In the genomic region with DNA sequence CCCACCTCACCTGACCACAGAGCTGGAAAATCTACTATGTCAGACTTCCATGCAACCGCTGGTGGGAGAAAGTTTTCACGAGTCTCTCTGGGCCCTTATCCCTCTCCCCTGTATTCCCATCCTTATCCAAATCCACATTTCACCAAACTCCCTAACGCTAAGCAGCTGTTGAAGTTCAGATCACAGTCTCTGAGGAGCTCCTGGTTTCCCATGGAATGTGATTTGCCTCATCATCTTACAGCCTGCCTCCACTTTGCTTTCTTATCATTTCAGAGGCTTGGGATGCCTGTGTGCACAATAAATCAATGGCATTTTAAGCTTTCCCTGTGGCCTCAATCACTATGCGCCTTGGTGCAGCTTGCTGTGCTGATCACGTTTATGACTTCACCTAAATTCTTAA, we compare ENCODE assay signal across 17 cellular contexts.
"Had no signal": no experiment of that assay in that cellular context is flagged by ENCODE, and none has a peak within 500 bp of the region (broad histone marks: within the 10 kb centered on the region; RNA-seq: fewer than 3 reads in every experiment).

No MANE protein-coding gene starts in this region.

- H3K4me1 ChIP-seq: vagina had no signal

- FAIRE-seq: frontal cortex had no signal

- H3K9me3 ChIP-seq: transverse colon, vagina had no signal

- DNase-seq: activated CD4-positive, alpha-beta memory T cell treated with anti-CD3 and anti-CD28 coated beads, Interleukin-2, amount 10 ng/mL, durations not matched to agents 7 days and 5 days; activated CD4-positive, alpha-beta T cell treated with anti-CD3 and anti-CD28 coated beads for 4 hours; activated naive CD4-positive, alpha-beta T cell treated with anti-CD3 and anti-CD28 coated beads, Interleukin-2, amount 50 U/mL, for 16 hours; activated T-cell treated with anti-CD3 and anti-CD28 coated beads, Interleukin-2, amount 50 U/mL, for 24 hours; amniotic stem cell; effector CD8-positive, alpha-beta T cell; head of caudate nucleus; immature natural killer cell; natural killer cell; nucleus accumbens; stimulated activated CD4-positive, alpha-beta T cell treated with anti-CD3 and anti-CD28 coated beads, Interleukin-15, amount 100 ng/mL, for 24 hours; stimulated activated CD4-positive, alpha-beta T cell treated with anti-CD3 and anti-CD28 coated beads, Interleukin-4, amount 100 ng/mL, for 1 hour; stimulated activated naive CD4-positive, alpha-beta T cell; T-helper 2 cell had no signal

- H3K27ac ChIP-seq: transverse colon, vagina had no signal

- H3K27me3 ChIP-seq: transverse colon, vagina had no signal

- H3K36me3 ChIP-seq: transverse colon, vagina had no signal

- H3K4me3 ChIP-seq: transverse colon, vagina had no signal
